ENCODE assay signal across 4 cellular contexts in the genomic region with DNA sequence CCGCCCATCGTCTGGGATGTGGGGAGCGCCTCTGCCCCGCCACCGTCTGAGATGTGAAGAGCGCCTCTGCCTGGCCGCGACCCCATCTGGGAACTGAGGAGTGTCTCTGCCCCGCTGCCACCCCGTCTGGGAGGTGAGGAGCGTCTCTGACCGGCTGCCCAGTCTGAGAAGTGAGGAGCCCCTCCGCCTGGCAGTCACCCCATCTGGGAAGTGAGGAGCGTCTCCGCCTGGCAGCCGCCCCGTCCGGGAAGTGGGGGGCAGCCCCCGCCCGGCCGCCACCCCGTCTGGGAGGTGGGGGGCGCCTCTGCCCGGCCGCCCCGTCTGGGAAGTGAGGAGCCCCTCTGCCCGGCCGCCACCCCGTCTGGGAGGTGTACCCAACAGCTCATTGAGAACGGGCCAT. TPM values are rescaled to one million over a fixed set of nuclear protein-coding genes. Genes with fewer than 3 reads are reported as not detected.
"Had no signal": no experiment of that assay in that cellular context is flagged by ENCODE, and none has a peak within 500 bp of the region (broad histone marks: within the 10 kb centered on the region; RNA-seq: fewer than 3 reads in every experiment).

No MANE protein-coding gene starts in this region.

RNA-seq across cellular contexts. Expression of gene DGAT2L6, which starts 54.3 kb away (rescaled TPM):
- total RNA-seq: LHCN-M2, M059J, MCF 10A, NCI-H460 had no signal
